ENCODE assay signal across 18 cellular contexts in genomic region chr7:157442993-157443831, GRCh38.
DNase-seq lines count a peak whose midpoint lies in the region; ATAC-seq and TF ChIP-seq lines count a peak whose summit lies in the region.
"Had no signal": no experiment of that assay in that cellular context is flagged by ENCODE, and none has a peak within 500 bp of the region (broad histone marks: within the 10 kb centered on the region; RNA-seq: fewer than 3 reads in every experiment).

No MANE protein-coding gene starts in this region.

- peak; percentile 41 for ATAC-seq in HG03159 (IDR thresholded peaks at IDR 0.05; ENCODE audit: unreplicated experiment)
- ATAC-seq in T-helper 17 cell = peak; percentile 60
- ATAC-seq in naive thymus-derived CD4-positive, alpha-beta T cell = peak; percentile 43
- no peak for ATAC-seq in GM18502 (IDR thresholded peaks at IDR 0.05; ENCODE audit: poor library complexity, unreplicated experiment)
- ATAC-seq: CD8-positive, alpha-beta T cell; HCT116; PC-3; Right ventricle myocardium inferior had no signal

- no peak for TF ChIP-seq CTCF in stomach (IDR thresholded peaks at IDR 0.05)

- no peak for TF ChIP-seq EP300 in stomach (IDR thresholded peaks at IDR 0.05)

- no peaks in the 10 kb centered on the region for H3K36me3 Mint-ChIP-seq in T-helper 17 cell (ENCODE audit: low read depth)
- peaks cover 0 to 4% (median 0%) of the 10 kb centered on the region in 5 donors for H3K36me3 Mint-ChIP-seq in naive thymus-derived CD4-positive, alpha-beta T cell
- H3K36me3 Mint-ChIP-seq: CD8-positive, alpha-beta T cell had no signal

- H3K4me3 ChIP-seq in naive thymus-derived CD4-positive, alpha-beta T cell (ENCODE audit: low read length) = no peak overlapping the region
- H3K4me3 ChIP-seq in stomach = no peak overlapping the region

- peaks cover 2% of the 10 kb centered on the region for H3K4me1 Mint-ChIP-seq in T-helper 17 cell
- H3K4me1 Mint-ChIP-seq in naive thymus-derived CD4-positive, alpha-beta T cell = no peaks in the 10 kb centered on the region

- intact Hi-C loops in naive thymus-derived CD4-positive, alpha-beta T cell (cut with micrococcal nuclease) = no loop called here
- intact Hi-C loops in stomach (cut with DNase I; ENCODE audit: low total_unique reads) = no loop called here

- POLR2A ChIA-PET in naive thymus-derived CD4-positive, alpha-beta T cell (lab: Charles Lee) = interaction anchor here (0.6 kb wide), 1 partner anchor 27 kb away, joined by 3 read pairs; no protein-coding TSS in a partner anchor

- peak overlapping the region; percentile 45 for H3K27ac Mint-ChIP-seq in T-helper 17 cell
- no peak overlapping the region for H3K27ac Mint-ChIP-seq in naive thymus-derived CD4-positive, alpha-beta T cell
- H3K27ac Mint-ChIP-seq: CD8-positive, alpha-beta T cell had no signal

- H3K4me3 Mint-ChIP-seq in T-helper 17 cell = no peak overlapping the region
- no peak overlapping the region for H3K4me3 Mint-ChIP-seq in naive thymus-derived CD4-positive, alpha-beta T cell
- H3K4me3 Mint-ChIP-seq: CD8-positive, alpha-beta T cell had no signal

- CTCF ChIA-PET in naive thymus-derived CD4-positive, alpha-beta T cell (lab: Charles Lee) = no interaction called here

- TF ChIP-seq POLR2A in stomach (IDR thresholded peaks at IDR 0.05) = no peak

- H3K27me3 ChIP-seq in naive thymus-derived CD4-positive, alpha-beta T cell (ENCODE audit: control insufficient read depth in 2 of 2, insufficient read depth in 2 of 2, low read length in 2 of 2) = no peaks in the 10 kb centered on the region
- peaks cover 0 to 11% (median 0%) of the 10 kb centered on the region in 3 donors for H3K27me3 ChIP-seq in stomach

- DNase-seq in T-helper 17 cell (no peak), stomach (peak; percentile 24), midbrain (lab: John Stamatoyannopoulos, UW) (no peak), 8988T (no peak)
- no peak for DNase-seq in naive thymus-derived CD4-positive, alpha-beta T cell
- DNase-seq: CD8-positive, alpha-beta T cell; DMS79 treated with DMSO at 0.1 percent for 48 hours; MM.1S; NCI-H1105; NCI-H1694 treated with DMSO at 0.1 percent for 48 hours; NCI-H345; NCI-H69; NK-92 treated with Interleukin-12 subunit alpha and Interleukin-12 subunit beta, amount 100 ng/mL, for 24 hours; PC-3 had no signal

- H3K9me3 ChIP-seq in T-helper 17 cell (ENCODE audit: control insufficient read depth, low read length, poor library complexity, severe bottlenecking) (no peaks in the 10 kb centered on the region), stomach (no peaks in the 10 kb centered on the region)
- no peaks in the 10 kb centered on the region for H3K9me3 ChIP-seq in naive thymus-derived CD4-positive, alpha-beta T cell (ENCODE audit: control insufficient read depth in 2 of 3, low read length in 3 of 3)

- no peaks in the 10 kb centered on the region for H3K4me1 ChIP-seq in naive thymus-derived CD4-positive, alpha-beta T cell (ENCODE audit: control insufficient read depth in 2 of 2, insufficient read depth in 2 of 2, low read length in 2 of 2)
- no peaks in the 10 kb centered on the region for H3K4me1 ChIP-seq in stomach

- peaks cover 0 to 4% (median 0%) of the 10 kb centered on the region in 11 donors for H3K9me3 Mint-ChIP-seq in naive thymus-derived CD4-positive, alpha-beta T cell
- H3K9me3 Mint-ChIP-seq: CD8-positive, alpha-beta T cell had no signal

- no peaks in the 10 kb centered on the region for H3K27me3 Mint-ChIP-seq in T-helper 17 cell
- H3K27me3 Mint-ChIP-seq in naive thymus-derived CD4-positive, alpha-beta T cell = peaks cover 0 to 7% (median 0%) of the 10 kb centered on the region in 5 donors

- WGBS in stomach, 5 donors = 89 to 92% (median 91%) methylated on average over 32 to 42 of the region's 42 CpGs

- no peak overlapping the region for H3K27ac ChIP-seq in naive thymus-derived CD4-positive, alpha-beta T cell (ENCODE audit: low read depth, low read length)
- no peak overlapping the region for H3K27ac ChIP-seq in stomach

- no peaks in the 10 kb centered on the region for H3K36me3 ChIP-seq in naive thymus-derived CD4-positive, alpha-beta T cell (ENCODE audit: control insufficient read depth in 2 of 3, insufficient read depth in 3 of 3, low read length in 3 of 3)
- H3K36me3 ChIP-seq in stomach = no peaks in the 10 kb centered on the region
